In the genomic region with DNA sequence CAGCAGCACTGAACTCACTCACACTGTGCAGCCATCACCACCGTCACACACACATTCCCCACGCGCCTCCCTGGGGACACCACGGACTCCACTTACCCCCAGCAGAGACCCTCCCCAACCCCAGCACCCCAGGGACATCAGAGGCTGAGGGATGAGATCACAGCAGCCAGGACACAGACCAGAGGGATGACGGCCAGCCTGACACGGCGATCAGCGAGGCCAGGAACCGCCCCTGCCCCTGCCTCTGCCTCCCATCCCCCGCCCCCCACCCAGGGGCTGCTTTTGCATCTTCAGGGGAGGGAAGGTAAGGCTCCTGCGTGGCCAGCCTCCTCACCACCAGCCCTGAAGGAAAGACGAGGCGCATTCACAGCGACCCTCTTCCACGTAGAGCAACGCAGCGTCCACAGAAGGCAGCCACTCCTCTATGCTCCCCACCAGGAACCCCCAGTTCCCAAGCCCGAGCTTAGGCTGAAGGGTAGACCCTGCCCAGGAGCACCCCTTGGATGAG, we compare ENCODE assay signal across 23 cellular contexts.
DNase-seq lines count a peak whose midpoint lies in the region; ATAC-seq and TF ChIP-seq lines count a peak whose summit lies in the region.
"Had no signal": no experiment of that assay in that cellular context is flagged by ENCODE, and none has a peak within 500 bp of the region (broad histone marks: within the 10 kb centered on the region; RNA-seq: fewer than 3 reads in every experiment).

No MANE protein-coding gene starts in this region.

- no peaks in the 10 kb centered on the region for H3K9me3 Mint-ChIP-seq in progenitor cell of endocrine pancreas (ENCODE audit: low read depth)
- H3K9me3 Mint-ChIP-seq: activated T-helper 17 cell treated with anti-CD3 and anti-CD28 coated beads, Interleukin-2, amount 50 U/mL, for 72 hours; IgD-negative memory B cell had no signal

- peak overlapping the region; percentile 49 for H3K27ac Mint-ChIP-seq in progenitor cell of endocrine pancreas
- H3K27ac Mint-ChIP-seq: activated CD8-positive, alpha-beta memory T cell treated with anti-CD3 and anti-CD28 coated beads, Interleukin-2, amount 10 ng/mL, durations not matched to agents 7 days and 5 days; activated T-helper 17 cell treated with anti-CD3 and anti-CD28 coated beads, Interleukin-2, amount 50 U/mL, for 72 hours; IgD-negative memory B cell had no signal

- no peaks in the 10 kb centered on the region for H3K27me3 Mint-ChIP-seq in progenitor cell of endocrine pancreas
- H3K27me3 Mint-ChIP-seq: activated CD8-positive, alpha-beta memory T cell treated with anti-CD3 and anti-CD28 coated beads, Interleukin-2, amount 10 ng/mL, durations not matched to agents 7 days and 5 days; activated T-helper 17 cell treated with anti-CD3 and anti-CD28 coated beads, Interleukin-2, amount 50 U/mL, for 72 hours; IgD-negative memory B cell had no signal

- no peaks in the 10 kb centered on the region for H3K36me3 Mint-ChIP-seq in progenitor cell of endocrine pancreas (ENCODE audit: insufficient read depth)
- H3K36me3 Mint-ChIP-seq: activated CD8-positive, alpha-beta memory T cell treated with anti-CD3 and anti-CD28 coated beads, Interleukin-2, amount 10 ng/mL, durations not matched to agents 7 days and 5 days had no signal

- peak overlapping the region; percentile 26 for H3K4me3 Mint-ChIP-seq in progenitor cell of endocrine pancreas (ENCODE audit: low read depth)
- H3K4me3 Mint-ChIP-seq: activated CD8-positive, alpha-beta memory T cell treated with anti-CD3 and anti-CD28 coated beads, Interleukin-2, amount 10 ng/mL, durations not matched to agents 7 days and 5 days; activated T-helper 17 cell treated with anti-CD3 and anti-CD28 coated beads, Interleukin-2, amount 50 U/mL, for 72 hours; IgD-negative memory B cell had no signal

- H3K27ac ChIP-seq in HEK293 (ENCODE audit: extremely low read depth, low read depth, low read length) = peak overlapping the region; percentile 35; the same call in 1 of the 2 replicates
- H3K27ac ChIP-seq in RWPE2 (ENCODE audit: poor library complexity, severe bottlenecking) = peak overlapping the region; percentile 100
- H3K27ac ChIP-seq in iPS-18a (ENCODE audit: low read length) = no peak overlapping the region
- H3K27ac ChIP-seq: esophagus muscularis mucosa, GM23248, sigmoid colon, tibial nerve had no signal

- DNase-seq in RWPE2 (ENCODE audit: low spot score) = no peak
- no peak for DNase-seq in progenitor cell of endocrine pancreas (ENCODE audit: low spot score, unreplicated experiment)
- DNase-seq in GM13977 (ENCODE audit: low spot score) = no peak
- DNase-seq: activated CD4-positive, alpha-beta T cell treated with anti-CD3 and anti-CD28 coated beads for 1 hour; activated CD8-positive, alpha-beta memory T cell treated with anti-CD3 and anti-CD28 coated beads, Interleukin-2, amount 10 ng/mL, durations not matched to agents 7 days and 5 days; AML-193; caudate nucleus; GM23248; left ventricle myocardium superior; MG63; NCI-H187; NCI-H2227 treated with DMSO at 0.1 percent for 48 hours; occipital lobe; sigmoid colon; stimulated activated naive CD4-positive, alpha-beta T cell treated with Interleukin-2 at 50 U/mL for 16 hours had no signal

- H3K9me3 ChIP-seq in HEK293 (ENCODE audit: control insufficient read depth, insufficient read depth, low read depth, low read length) = no peaks in the 10 kb centered on the region
- H3K9me3 ChIP-seq in RWPE2 (ENCODE audit: severe bottlenecking) = no peaks in the 10 kb centered on the region
- no peaks in the 10 kb centered on the region for H3K9me3 ChIP-seq in iPS-18a (ENCODE audit: control insufficient read depth, low read depth, low read length)
- H3K9me3 ChIP-seq: esophagus muscularis mucosa, MG63, sigmoid colon, tibial nerve had no signal

- H3K27me3 ChIP-seq in RWPE2 (ENCODE audit: insufficient read depth, poor library complexity, severe bottlenecking) (no peaks in the 10 kb centered on the region), iPS-18a (ENCODE audit: control insufficient read depth, insufficient read depth, low read length) (no peaks in the 10 kb centered on the region)
- H3K27me3 ChIP-seq: esophagus muscularis mucosa, MG63, sigmoid colon, tibial nerve had no signal

- H3K36me3 ChIP-seq in HEK293 (ENCODE audit: control insufficient read depth in 2 of 2, insufficient read depth in 1 of 2, low read length in 2 of 2) (no peaks in the 10 kb centered on the region), RWPE2 (ENCODE audit: low read depth) (no peaks in the 10 kb centered on the region), iPS-18a (ENCODE audit: control insufficient read depth, low read depth, low read length) (no peaks in the 10 kb centered on the region)
- H3K36me3 ChIP-seq: MG63, sigmoid colon, tibial nerve had no signal

- H3K4me3 ChIP-seq in HEK293 (ENCODE audit: low read depth, low read length) (no peak overlapping the region), RWPE2 (ENCODE audit: severe bottlenecking) (no peak overlapping the region), iPS-18a (ENCODE audit: low read length) (no peak overlapping the region)
- H3K4me3 ChIP-seq: esophagus muscularis mucosa, GM23248, MG63, sigmoid colon, tibial nerve had no signal

- no peak for ATAC-seq in RWPE2 (ENCODE audit: low read depth)
- no peak for ATAC-seq in GM19328 (IDR thresholded peaks at IDR 0.05; ENCODE audit: unreplicated experiment)
- ATAC-seq in GM18867 (IDR thresholded peaks at IDR 0.05; ENCODE audit: unreplicated experiment) = no peak
- ATAC-seq: activated CD8-positive, alpha-beta memory T cell treated with anti-CD3 and anti-CD28 coated beads, Interleukin-2, amount 10 ng/mL, durations not matched to agents 7 days and 5 days; activated T-helper 17 cell treated with anti-CD3 and anti-CD28 coated beads, Interleukin-2, amount 50 U/mL, for 72 hours; left ventricle myocardium superior had no signal

- POLR2A ChIA-PET in HEK293 (lab: Yijun Ruan, JAX) = no interaction called here

- TF ChIP-seq CTCF in HEK293 (tag by site-specific recombination; IDR thresholded peaks at IDR 0.05) = no peak
- TF ChIP-seq CTCF in RWPE2 (IDR thresholded peaks at IDR 0.05; ENCODE audit: poor library complexity, severe bottlenecking) = no peak
- no peak for TF ChIP-seq CTCF in progenitor cell of endocrine pancreas (IDR thresholded peaks at IDR 0.05; ENCODE audit: unreplicated experiment)
- no peak for TF ChIP-seq CTCF in GM13977 (IDR thresholded peaks at IDR 0.05; ENCODE audit: extremely low read depth, insufficient read depth, missing control alignments)

- H3K4me1 Mint-ChIP-seq in progenitor cell of endocrine pancreas (ENCODE audit: low read depth) = peaks cover 60% of the 10 kb centered on the region
- H3K4me1 Mint-ChIP-seq: activated CD8-positive, alpha-beta memory T cell treated with anti-CD3 and anti-CD28 coated beads, Interleukin-2, amount 10 ng/mL, durations not matched to agents 7 days and 5 days; activated T-helper 17 cell treated with anti-CD3 and anti-CD28 coated beads, Interleukin-2, amount 50 U/mL, for 72 hours had no signal

- CTCF ChIA-PET in HEK293 (lab: Yijun Ruan, JAX) = interaction anchor here (0.6 kb wide), 2 partner anchors 11 to 57 kb away, joined by 3 read pairs; no protein-coding TSS in a partner anchor

- peak overlapping the region; percentile 6 for H3K9ac ChIP-seq in iPS-18a (ENCODE audit: low read length)
- H3K9ac ChIP-seq: GM23248 had no signal

- H3K4me1 ChIP-seq in HEK293 (ENCODE audit: control insufficient read depth, insufficient read depth, low read length) (no peaks in the 10 kb centered on the region), RWPE2 (ENCODE audit: insufficient read depth, poor library complexity, severe bottlenecking) (peaks cover 48% of the 10 kb centered on the region), iPS-18a (ENCODE audit: control insufficient read depth, low read depth, low read length) (peaks cover 24% of the 10 kb centered on the region)
- H3K4me1 ChIP-seq: esophagus muscularis mucosa, sigmoid colon had no signal

- in situ Hi-C loops in GM13977 (cut with MboI; ENCODE audit: low pct_unique_long_range_greater_than_20kb, low sequenced_read_pairs, unreplicated experiment) = no loop called here

TF ChIP-seq in HEK293, 187 proteins besides CTCF, POLR2A, EP300 and RAD21:
- TF ChIP-seq GLIS2 (tag by site-specific recombination; IDR thresholded peaks at IDR 0.05) (0 out of 2 replicates have a peak, but pooled peaks have one; percentile 9), ZNF555 (tag by site-specific recombination; conservative IDR thresholded peaks at IDR 0.05) (no peak), GLIS1 (tag by site-specific recombination; IDR thresholded peaks at IDR 0.05) (peak; percentile 93), SP2 (tag by site-specific recombination; IDR thresholded peaks at IDR 0.05) (no peak)
